In the genomic region with DNA sequence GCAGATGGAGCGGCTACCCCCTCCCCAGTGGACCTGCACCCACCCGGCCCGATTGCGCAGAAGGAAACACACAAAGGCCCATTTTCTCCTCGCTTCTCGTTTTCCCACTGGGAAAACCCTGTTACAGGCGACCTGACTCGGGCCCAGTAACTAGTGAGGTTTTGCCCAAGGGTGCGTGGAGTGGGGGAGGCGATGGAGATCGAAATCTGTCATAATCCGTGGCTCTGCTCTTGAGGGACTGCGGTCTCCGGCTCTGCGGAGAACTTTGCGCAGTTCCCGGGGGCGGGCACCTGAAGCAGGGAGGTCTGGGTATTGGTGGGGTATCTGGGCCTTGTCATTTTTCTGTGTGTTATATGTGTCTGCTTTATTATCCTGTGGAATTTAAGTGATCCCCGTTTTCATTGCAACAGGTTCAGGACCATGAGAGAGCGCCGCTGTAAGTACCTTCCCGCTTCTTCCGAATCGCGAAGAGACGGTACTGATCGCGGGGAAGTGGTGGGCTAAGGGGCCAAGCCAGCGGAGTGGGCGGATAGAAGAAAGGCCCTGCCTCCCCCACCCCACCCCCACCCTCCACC, we compare ENCODE assay signal across 28 cellular contexts. TPM values are rescaled to one million over a fixed set of nuclear protein-coding genes. Genes with fewer than 3 reads are reported as not detected.
"Had no signal": no experiment of that assay in that cellular context is flagged by ENCODE, and none has a peak within 500 bp of the region (broad histone marks: within the 10 kb centered on the region; RNA-seq: fewer than 3 reads in every experiment).

No MANE protein-coding gene starts in this region.

- H3K27me3 ChIP-seq: adrenal gland had no signal

- DNase-seq: activated CD4-positive, alpha-beta memory T cell treated with anti-CD3 and anti-CD28 coated beads for 36 hours; activated CD4-positive, alpha-beta T cell treated with anti-CD3 and anti-CD28 coated beads, Interleukin-2, amount 10 ng/mL, durations not matched to agents 24 days and 14 days; activated CD4-positive, CD25-positive, alpha-beta regulatory T cell treated with anti-CD3 and anti-CD28 coated beads, Interleukin-2, amount 50 U/mL, for 72 hours; activated naive CD4-positive, alpha-beta T cell treated with anti-CD3 and anti-CD28 coated beads for 36 hours; activated naive CD8-positive, alpha-beta T cell treated with anti-CD3 and anti-CD28 coated beads for 36 hours; activated T-cell treated with anti-CD3 and anti-CD28 coated beads, Interleukin-2, amount 50 U/mL, for 72 hours; body of pancreas; dorsolateral prefrontal cortex; effector memory CD8-positive, alpha-beta T cell; foreskin fibroblast; heart right ventricle; midbrain; naive thymus-derived CD4-positive, alpha-beta T cell; right lobe of liver; stimulated activated CD4-positive, alpha-beta T cell treated with anti-CD3 and anti-CD28 coated beads, Interleukin-12 subunit alpha, Interleukin-12 subunit beta, amount 100 ng/mL, for 4 hours; stimulated activated CD4-positive, alpha-beta T cell treated with anti-CD3 and anti-CD28 coated beads, Interleukin-4, amount 100 ng/mL, for 24 hours; stimulated activated naive CD8-positive, alpha-beta T cell treated with anti-CD3 and anti-CD28 coated beads, Interleukin-15, amount 100 ng/mL, for 72 hours; T-helper 9 cell; thyroid gland; WERI-Rb-1 had no signal

- H3K9ac ChIP-seq: neural progenitor cell had no signal

- H3K4me1 Mint-ChIP-seq: activated CD4-positive, alpha-beta T cell treated with anti-CD3 and anti-CD28 coated beads, Interleukin-2, amount 10 ng/mL, durations not matched to agents 24 days and 14 days; neural progenitor cell had no signal

- H3K4me1 ChIP-seq: neural progenitor cell, right lobe of liver had no signal

- H3K27ac Mint-ChIP-seq: activated CD4-positive, alpha-beta memory T cell treated with anti-CD3 and anti-CD28 coated beads for 36 hours; activated CD4-positive, alpha-beta T cell treated with anti-CD3 and anti-CD28 coated beads, Interleukin-2, amount 10 ng/mL, durations not matched to agents 24 days and 14 days; activated naive CD4-positive, alpha-beta T cell treated with anti-CD3 and anti-CD28 coated beads for 36 hours; activated naive CD8-positive, alpha-beta T cell treated with anti-CD3 and anti-CD28 coated beads for 36 hours; activated T-cell treated with anti-CD3 and anti-CD28 coated beads, Interleukin-2, amount 50 U/mL, for 72 hours; effector memory CD8-positive, alpha-beta T cell; naive thymus-derived CD4-positive, alpha-beta T cell; neural progenitor cell; stimulated activated effector memory CD8-positive, alpha-beta T cell treated with anti-CD3 and anti-CD28 coated beads, Interleukin-12 subunit alpha, Interleukin-12 subunit beta, amount 100 ng/mL, for 72 hours; stimulated activated naive CD8-positive, alpha-beta T cell treated with anti-CD3 and anti-CD28 coated beads, Interleukin-15, amount 100 ng/mL, for 72 hours had no signal

- H3K36me3 ChIP-seq: adrenal gland, heart right ventricle, neural progenitor cell, right lobe of liver, thyroid gland, WERI-Rb-1 had no signal

- H3K4me3 Mint-ChIP-seq: activated CD4-positive, alpha-beta memory T cell treated with anti-CD3 and anti-CD28 coated beads for 36 hours; activated CD4-positive, alpha-beta T cell treated with anti-CD3 and anti-CD28 coated beads, Interleukin-2, amount 10 ng/mL, durations not matched to agents 24 days and 14 days; activated naive CD4-positive, alpha-beta T cell treated with anti-CD3 and anti-CD28 coated beads for 36 hours; activated naive CD8-positive, alpha-beta T cell treated with anti-CD3 and anti-CD28 coated beads for 36 hours; activated T-cell treated with anti-CD3 and anti-CD28 coated beads, Interleukin-2, amount 50 U/mL, for 72 hours; effector memory CD8-positive, alpha-beta T cell; neural progenitor cell; stimulated activated effector memory CD8-positive, alpha-beta T cell treated with anti-CD3 and anti-CD28 coated beads, Interleukin-12 subunit alpha, Interleukin-12 subunit beta, amount 100 ng/mL, for 72 hours; stimulated activated naive CD8-positive, alpha-beta T cell treated with anti-CD3 and anti-CD28 coated beads, Interleukin-15, amount 100 ng/mL, for 72 hours had no signal

- H3K4me3 ChIP-seq: adrenal gland, body of pancreas, coronary artery, dorsolateral prefrontal cortex, heart right ventricle, neural progenitor cell, right lobe of liver, SK-N-MC, thyroid gland had no signal

- H3K9me3 ChIP-seq: adrenal gland, body of pancreas, heart right ventricle, right lobe of liver, thyroid gland had no signal

- H3K9me3 Mint-ChIP-seq: activated CD4-positive, alpha-beta memory T cell treated with anti-CD3 and anti-CD28 coated beads for 36 hours; activated CD4-positive, alpha-beta T cell treated with anti-CD3 and anti-CD28 coated beads, Interleukin-2, amount 10 ng/mL, durations not matched to agents 24 days and 14 days; activated naive CD4-positive, alpha-beta T cell treated with anti-CD3 and anti-CD28 coated beads for 36 hours; activated naive CD8-positive, alpha-beta T cell treated with anti-CD3 and anti-CD28 coated beads for 36 hours; activated T-cell treated with anti-CD3 and anti-CD28 coated beads, Interleukin-2, amount 50 U/mL, for 72 hours; effector memory CD8-positive, alpha-beta T cell; stimulated activated effector memory CD8-positive, alpha-beta T cell treated with anti-CD3 and anti-CD28 coated beads, Interleukin-12 subunit alpha, Interleukin-12 subunit beta, amount 100 ng/mL, for 72 hours; stimulated activated naive CD8-positive, alpha-beta T cell treated with anti-CD3 and anti-CD28 coated beads, Interleukin-15, amount 100 ng/mL, for 72 hours had no signal

- H3K36me3 Mint-ChIP-seq: activated CD4-positive, alpha-beta memory T cell treated with anti-CD3 and anti-CD28 coated beads for 36 hours; activated naive CD8-positive, alpha-beta T cell treated with anti-CD3 and anti-CD28 coated beads for 36 hours; naive thymus-derived CD4-positive, alpha-beta T cell; neural progenitor cell; stimulated activated effector memory CD8-positive, alpha-beta T cell treated with anti-CD3 and anti-CD28 coated beads, Interleukin-12 subunit alpha, Interleukin-12 subunit beta, amount 100 ng/mL, for 72 hours had no signal

RNA-seq across cellular contexts. Expression of a gene that starts 4.0 kb away (rescaled TPM):
- total RNA-seq: activated CD4-positive, alpha-beta memory T cell treated with anti-CD3 and anti-CD28 coated beads for 36 hours; activated CD4-positive, alpha-beta T cell treated with anti-CD3 and anti-CD28 coated beads, Interleukin-2, amount 10 ng/mL, durations not matched to agents 24 days and 14 days; activated naive CD4-positive, alpha-beta T cell treated with anti-CD3 and anti-CD28 coated beads for 36 hours; activated naive CD8-positive, alpha-beta T cell treated with anti-CD3 and anti-CD28 coated beads for 36 hours; activated T-cell treated with anti-CD3 and anti-CD28 coated beads, Interleukin-2, amount 50 U/mL, for 72 hours; cerebellum; dorsolateral prefrontal cortex; naive thymus-derived CD4-positive, alpha-beta T cell; right lobe of liver; T-helper 1 cell treated with Interleukin-12 subunit alpha and Interleukin-12 subunit beta and Interleukin-4 antibody, amounts not matched to agents 30 ng/mL and 1 ng/mL, for 36 hours had no signal

RNA-seq across cellular contexts. Expression of a gene that starts 9.8 kb away (rescaled TPM):
- total RNA-seq: activated CD4-positive, alpha-beta memory T cell treated with anti-CD3 and anti-CD28 coated beads for 36 hours; activated CD4-positive, alpha-beta T cell treated with anti-CD3 and anti-CD28 coated beads, Interleukin-2, amount 10 ng/mL, durations not matched to agents 24 days and 14 days; activated naive CD4-positive, alpha-beta T cell treated with anti-CD3 and anti-CD28 coated beads for 36 hours; activated naive CD8-positive, alpha-beta T cell treated with anti-CD3 and anti-CD28 coated beads for 36 hours; activated T-cell treated with anti-CD3 and anti-CD28 coated beads, Interleukin-2, amount 50 U/mL, for 72 hours; cerebellum; naive thymus-derived CD4-positive, alpha-beta T cell; right lobe of liver; T-helper 1 cell treated with Interleukin-12 subunit alpha and Interleukin-12 subunit beta and Interleukin-4 antibody, amounts not matched to agents 30 ng/mL and 1 ng/mL, for 36 hours had no signal

RNA-seq across cellular contexts. Expression of a gene that starts 17.8 kb away (rescaled TPM):
- total RNA-seq: activated CD4-positive, alpha-beta memory T cell treated with anti-CD3 and anti-CD28 coated beads for 36 hours; activated CD4-positive, alpha-beta T cell treated with anti-CD3 and anti-CD28 coated beads, Interleukin-2, amount 10 ng/mL, durations not matched to agents 24 days and 14 days; activated naive CD4-positive, alpha-beta T cell treated with anti-CD3 and anti-CD28 coated beads for 36 hours; activated naive CD8-positive, alpha-beta T cell treated with anti-CD3 and anti-CD28 coated beads for 36 hours; activated T-cell treated with anti-CD3 and anti-CD28 coated beads, Interleukin-2, amount 50 U/mL, for 72 hours; cerebellum; dorsolateral prefrontal cortex; naive thymus-derived CD4-positive, alpha-beta T cell; T-helper 1 cell treated with Interleukin-12 subunit alpha and Interleukin-12 subunit beta and Interleukin-4 antibody, amounts not matched to agents 30 ng/mL and 1 ng/mL, for 36 hours had no signal

RNA-seq across cellular contexts. Expression of a gene that starts 24.8 kb away (rescaled TPM):
- total RNA-seq: activated CD4-positive, alpha-beta memory T cell treated with anti-CD3 and anti-CD28 coated beads for 36 hours; activated CD4-positive, alpha-beta T cell treated with anti-CD3 and anti-CD28 coated beads, Interleukin-2, amount 10 ng/mL, durations not matched to agents 24 days and 14 days; activated naive CD4-positive, alpha-beta T cell treated with anti-CD3 and anti-CD28 coated beads for 36 hours; activated naive CD8-positive, alpha-beta T cell treated with anti-CD3 and anti-CD28 coated beads for 36 hours; activated T-cell treated with anti-CD3 and anti-CD28 coated beads, Interleukin-2, amount 50 U/mL, for 72 hours; cerebellum; naive thymus-derived CD4-positive, alpha-beta T cell; T-helper 1 cell treated with Interleukin-12 subunit alpha and Interleukin-12 subunit beta and Interleukin-4 antibody, amounts not matched to agents 30 ng/mL and 1 ng/mL, for 36 hours had no signal

RNA-seq across cellular contexts. Expression of a gene that starts 30.7 kb away (rescaled TPM):
- total RNA-seq: activated CD4-positive, alpha-beta memory T cell treated with anti-CD3 and anti-CD28 coated beads for 36 hours; activated CD4-positive, alpha-beta T cell treated with anti-CD3 and anti-CD28 coated beads, Interleukin-2, amount 10 ng/mL, durations not matched to agents 24 days and 14 days; activated naive CD4-positive, alpha-beta T cell treated with anti-CD3 and anti-CD28 coated beads for 36 hours; activated naive CD8-positive, alpha-beta T cell treated with anti-CD3 and anti-CD28 coated beads for 36 hours; activated T-cell treated with anti-CD3 and anti-CD28 coated beads, Interleukin-2, amount 50 U/mL, for 72 hours; cerebellum; endothelial cell of umbilical vein; heart right ventricle; naive thymus-derived CD4-positive, alpha-beta T cell; right lobe of liver; T-helper 1 cell treated with Interleukin-12 subunit alpha and Interleukin-12 subunit beta and Interleukin-4 antibody, amounts not matched to agents 30 ng/mL and 1 ng/mL, for 36 hours had no signal
